ENCODE assay signal across 13 cellular contexts in genomic region chr5:8993031-8993430, GRCh38.
DNase-seq lines count a peak whose midpoint lies in the region; ATAC-seq and TF ChIP-seq lines count a peak whose summit lies in the region.
"Had no signal": no experiment of that assay in that cellular context is flagged by ENCODE, and none has a peak within 500 bp of the region (broad histone marks: within the 10 kb centered on the region; RNA-seq: fewer than 3 reads in every experiment).

No MANE protein-coding gene starts in this region.

- H2BK120ac ChIP-seq in mesendoderm (ENCODE audit: low read depth, low read length) = no peak overlapping the region

- no peaks in the 10 kb centered on the region for H3K79me2 ChIP-seq in mesendoderm (ENCODE audit: control insufficient read depth, insufficient read depth, low read length)

- no peak overlapping the region for H3K4ac ChIP-seq in mesendoderm (ENCODE audit: low read depth, low read length)

- no peak overlapping the region for H2BK15ac ChIP-seq in mesendoderm (replicated peaks; ENCODE audit: low read depth)

- no peaks in the 10 kb centered on the region for H3K36me3 ChIP-seq in mesendoderm (ENCODE audit: control insufficient read depth, insufficient read depth, low read length)

- DNase-seq in GM10248 (ENCODE audit: extremely low spot score) (no peak), mesendoderm (peak; percentile 54)
- DNase-seq: activated CD4-positive, CD25-positive, alpha-beta regulatory T cell; anterior cingulate cortex; hypothalamus; NCI-H1436 treated with DMSO at 0.1 percent for 48 hours; retina had no signal

- POLR2A ChIA-PET in GM10248 (lab: Yijun Ruan, JAX) = no interaction called here

- peak; percentile 14 for TF ChIP-seq CTCF in GM10248 (IDR thresholded peaks at IDR 0.05; ENCODE audit: control extremely low read depth, extremely low read depth, low read depth, missing control alignments)
- peak; percentile 24; the same call in 1 of the 2 replicates for TF ChIP-seq CTCF in WI38 (IDR thresholded peaks at IDR 0.05; ENCODE audit: low read depth, low read length)

- no peak overlapping the region for H2BK5ac ChIP-seq in mesendoderm (ENCODE audit: low read length)

- no peaks in the 10 kb centered on the region for H3K27me3 ChIP-seq in mesendoderm (ENCODE audit: insufficient read depth, low read length, poor library complexity)

- no peak overlapping the region for H3K56ac ChIP-seq in mesendoderm (ENCODE audit: low read length)

- H3K4me1 ChIP-seq in mesendoderm (ENCODE audit: control insufficient read depth, low read depth, low read length) = no peaks in the 10 kb centered on the region

- no peak overlapping the region for H4K5ac ChIP-seq in mesendoderm (ENCODE audit: low read length)

- no peak overlapping the region for H3K23ac ChIP-seq in mesendoderm (ENCODE audit: low read length)

- H3K27ac ChIP-seq in mesendoderm (ENCODE audit: low read depth, low read length) = no peak overlapping the region

- H3K79me1 ChIP-seq in mesendoderm (ENCODE audit: low read length) = no peaks in the 10 kb centered on the region

- no peak overlapping the region for H3K18ac ChIP-seq in mesendoderm (ENCODE audit: low read length)

- H2AK5ac ChIP-seq in mesendoderm (ENCODE audit: low read length) = no peak overlapping the region

- CTCF ChIA-PET in GM10248 (lab: Yijun Ruan, JAX) = interaction anchor here (0.9 to 1.8 kb wide), 2 partner anchors 9 to 12 kb away, joined by 4 read pairs; no protein-coding TSS in a partner anchor

- H3K9ac ChIP-seq in mesendoderm (ENCODE audit: low read length) = no peak overlapping the region

- H3K4me3 ChIP-seq in WI38 (ENCODE audit: low read depth, low read length) = no peak overlapping the region
- no peak overlapping the region for H3K4me3 ChIP-seq in mesendoderm (ENCODE audit: low read length)

- no peak overlapping the region for H3K4me2 ChIP-seq in mesendoderm (ENCODE audit: low read length)

- H4K8ac ChIP-seq in mesendoderm (ENCODE audit: low read depth, low read length) = no peak overlapping the region

- peak; percentile 48 for ATAC-seq in HG03565 (IDR thresholded peaks at IDR 0.05; ENCODE audit: unreplicated experiment)
- no peak for ATAC-seq in HG02678 (IDR thresholded peaks at IDR 0.05; ENCODE audit: unreplicated experiment)
- no peak for ATAC-seq in HG03520 (IDR thresholded peaks at IDR 0.05; ENCODE audit: unreplicated experiment)
- ATAC-seq in HG02852 (IDR thresholded peaks at IDR 0.05; ENCODE audit: unreplicated experiment) = no peak
- ATAC-seq in HG03135 (IDR thresholded peaks at IDR 0.05; ENCODE audit: unreplicated experiment) = no peak
